18 cellular contexts compared by ENCODE assay signal in the genomic region with DNA sequence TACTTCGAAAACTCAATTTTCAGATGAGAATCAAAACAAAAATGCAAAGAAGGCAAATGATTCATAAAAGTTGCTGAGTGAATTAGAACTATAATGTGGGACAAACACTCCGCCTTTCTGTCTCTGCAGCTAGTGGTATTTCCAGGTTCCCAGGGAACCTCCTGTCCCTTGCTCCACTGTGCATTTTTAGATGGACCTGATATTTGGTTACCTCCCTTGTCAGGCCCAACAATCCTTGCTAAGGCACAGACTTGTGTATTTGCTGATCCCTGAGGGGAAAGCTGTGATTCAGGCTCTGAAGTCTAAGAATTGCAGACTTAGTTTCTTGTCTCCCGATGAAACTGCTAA.
A peak's percentile ranks its signal among the peaks of the same experiment; 100 is the strongest.
DNase-seq lines count a peak whose midpoint lies in the region; ATAC-seq and TF ChIP-seq lines count a peak whose summit lies in the region.
"Had no signal": no experiment of that assay in that cellular context is flagged by ENCODE, and none has a peak within 500 bp of the region (broad histone marks: within the 10 kb centered on the region; RNA-seq: fewer than 3 reads in every experiment).

No MANE protein-coding gene starts in this region.

- H3K14ac ChIP-seq in H9 (ENCODE audit: insufficient read depth, low read length), result no peak overlapping the region
- H3K14ac ChIP-seq in mesenchymal stem cell (ENCODE audit: low read length in 2 of 2), result peak overlapping the region in 1 of 2 experiments; percentile 71

- H3K9me3 ChIP-seq in H9 (ENCODE audit: control insufficient read depth, low read depth, low read length), result no peaks in the 10 kb centered on the region
- H3K9me3 ChIP-seq in mesenchymal stem cell (ENCODE audit: control insufficient read depth, low read length), result no peaks in the 10 kb centered on the region
- H3K9me3 ChIP-seq in spleen, result peaks cover 0 to 6% (median 0%) of the 10 kb centered on the region in 8 donors
- H3K9me3 ChIP-seq: Caco-2, HAP-1 had no signal

- H2AFZ ChIP-seq in ACC112 (ENCODE audit: low read length, unreplicated experiment) (no peak overlapping the region), H9 (ENCODE audit: low read length) (no peak overlapping the region), mesenchymal stem cell (ENCODE audit: low read depth, low read length) (no peak overlapping the region)

- H3K4me3 Mint-ChIP-seq in H9, result no peak overlapping the region
- H3K4me3 Mint-ChIP-seq: activated T-helper 1 cell treated with anti-CD3 and anti-CD28 coated beads, Interleukin-12 subunit alpha, Interleukin-12 subunit beta, Interleukin-2, Interleukin-4 antibody, amounts not matched to agents 30 ng/mL and 10 ng/mL and 1 ng/mL, durations not matched to agents 14 hours and 24 hours and 36 hours; nephron had no signal

- no CpG with 5 or more reads among the region's 3 CpGs for WGBS in H9 (ENCODE audit: extremely low coverage, insufficient read length, low lambda C conversion rate)
- 100% methylated on average over 2 of the region's 3 CpGs for WGBS in mesenchymal stem cell
- 81 to 90% (median 86%) methylated on average over 3 of the region's 3 CpGs for WGBS in spleen, 5 donors

- TF ChIP-seq POLR2A in GM18505 (IDR thresholded peaks at IDR 0.05; ENCODE audit: borderline replicate concordance, extremely low read depth, insufficient read depth, insufficient read length) (no peak), spleen (IDR thresholded peaks at IDR 0.05) (no peak)

- H2BK5ac ChIP-seq in H9 (ENCODE audit: insufficient read length, low read length) (no peak overlapping the region), mesenchymal stem cell (ENCODE audit: low read depth, low read length, poor library complexity, severe bottlenecking) (no peak overlapping the region)

- H2BK120ac ChIP-seq in H9 (ENCODE audit: low read depth, low read length, poor library complexity, severe bottlenecking) (no peak overlapping the region), mesenchymal stem cell (ENCODE audit: low read depth, low read length) (no peak overlapping the region)

- H3T11ph ChIP-seq in H9 (ENCODE audit: low read length), result no peak overlapping the region

- no peaks in the 10 kb centered on the region for H3K4me1 Mint-ChIP-seq in H9
- H3K4me1 Mint-ChIP-seq: nephron had no signal

- H4K91ac ChIP-seq in H9 (ENCODE audit: insufficient read length, low read depth, low read length) (no peak overlapping the region), mesenchymal stem cell (ENCODE audit: low read length) (no peak overlapping the region)

- peak overlapping the region; percentile 34 for H3K27ac ChIP-seq in ACC112 (ENCODE audit: low read depth, low read length)
- H3K27ac ChIP-seq in H9 (ENCODE audit: insufficient read length, low read depth, low read length), result no peak overlapping the region
- H3K27ac ChIP-seq in coronary artery, result peak overlapping the region; percentile 57 to 66
- no peak overlapping the region for H3K27ac ChIP-seq in mesenchymal stem cell (ENCODE audit: low read length, poor library complexity, severe bottlenecking)
- no peak overlapping the region for H3K27ac ChIP-seq in spleen
- H3K27ac ChIP-seq: SK-N-MC had no signal

- peaks cover 11% of the 10 kb centered on the region for H3K79me2 ChIP-seq in ACC112 (ENCODE audit: control insufficient read depth, insufficient read depth, low read length, unreplicated experiment)
- H3K79me2 ChIP-seq in H9 (ENCODE audit: insufficient read depth, low read length), result no peaks in the 10 kb centered on the region

- H3K27me3 Mint-ChIP-seq in H9 (ENCODE audit: low read depth), result no peaks in the 10 kb centered on the region

- no peaks in the 10 kb centered on the region for H4K20me1 ChIP-seq in H9 (ENCODE audit: control insufficient read depth, insufficient read depth, insufficient read length)

- no peak overlapping the region for H3K56ac ChIP-seq in H9 (ENCODE audit: insufficient read length, low read depth, low read length)

- no peaks in the 10 kb centered on the region for H3K23me2 ChIP-seq in H9 (ENCODE audit: insufficient read length, low read depth, low read length, poor library complexity, severe bottlenecking)

- H3K18ac ChIP-seq in H9 (ENCODE audit: insufficient read length, low read depth, low read length) (no peak overlapping the region), mesenchymal stem cell (ENCODE audit: low read depth in 1 of 2, low read length in 2 of 2) (peak overlapping the region in 1 of 2 experiments; percentile 57)

- peak overlapping the region; percentile 62 to 79 (median 65); a peak in 4 of 7 replicates for H3K27ac Mint-ChIP-seq in H9
- H3K27ac Mint-ChIP-seq: activated T-helper 1 cell treated with anti-CD3 and anti-CD28 coated beads, Interleukin-12 subunit alpha, Interleukin-12 subunit beta, Interleukin-2, Interleukin-4 antibody, amounts not matched to agents 30 ng/mL and 10 ng/mL and 1 ng/mL, durations not matched to agents 14 hours and 24 hours and 36 hours; nephron had no signal

- intact Hi-C loops in spleen (cut with DNase I; ENCODE audit: low total_unique reads), result no loop called here

- no peak overlapping the region for H2BK15ac ChIP-seq in H9 (ENCODE audit: low read depth, low read length)
- H2BK15ac ChIP-seq in mesenchymal stem cell (ENCODE audit: low read depth, poor library complexity, severe bottlenecking), result no peak overlapping the region

- no peak overlapping the region for H3K9ac ChIP-seq in H9 (ENCODE audit: extremely low read depth, insufficient read length, low read length)
- peak overlapping the region; percentile 53 for H3K9ac ChIP-seq in mesenchymal stem cell (ENCODE audit: low read length)

- no peaks in the 10 kb centered on the region for H3K9me3 Mint-ChIP-seq in H9
- H3K9me3 Mint-ChIP-seq: activated T-helper 1 cell treated with anti-CD3 and anti-CD28 coated beads, Interleukin-12 subunit alpha, Interleukin-12 subunit beta, Interleukin-2, Interleukin-4 antibody, amounts not matched to agents 30 ng/mL and 10 ng/mL and 1 ng/mL, durations not matched to agents 14 hours and 24 hours and 36 hours; nephron had no signal

- H3K79me1 ChIP-seq in H9 (ENCODE audit: insufficient read depth, low read depth, low read length, poor library complexity, severe bottlenecking) (no peaks in the 10 kb centered on the region), mesenchymal stem cell (replicated peaks; ENCODE audit: low read length, poor library complexity, severe bottlenecking) (peaks cover 13% of the 10 kb centered on the region)

- H3K27me3 ChIP-seq in ACC112 (ENCODE audit: insufficient read depth, low read length) (no peaks in the 10 kb centered on the region), H9 (ENCODE audit: insufficient read depth, low read length) (no peaks in the 10 kb centered on the region), mesenchymal stem cell (ENCODE audit: control insufficient read depth in 1 of 2, insufficient read depth in 1 of 2, low read length in 2 of 2) (no peaks in the 10 kb centered on the region), spleen (replicated peaks in 1 of 7) (no peaks in the 10 kb centered on the region)

- TF ChIP-seq CTCF in H9 (conservative IDR thresholded peaks at IDR 0.05) (no peak), coronary artery (IDR thresholded peaks at IDR 0.05) (no peak), spleen (IDR thresholded peaks at IDR 0.05 in 8 of 11, conservative IDR thresholded peaks at IDR 0.05 in 3 of 11) (no peak)

- no peak overlapping the region for H3K4ac ChIP-seq in H9 (ENCODE audit: low read depth, low read length)
- no peak overlapping the region for H3K4ac ChIP-seq in mesenchymal stem cell (ENCODE audit: low read depth in 1 of 2, low read length in 2 of 2)

- ATAC-seq in GM18505 (IDR thresholded peaks at IDR 0.05; ENCODE audit: unreplicated experiment), result no peak

- DNase-seq in H9 (no peak), coronary artery (ENCODE audit: low spot score) (no peak), mesenchymal stem cell (no peak), NCI-H1417 treated with DMSO at 0.1 percent for 48 hours (lab: John Stamatoyannopoulos, UW) (no peak), spleen (no peak), kidney glomerular epithelial cell (lab: John Stamatoyannopoulos, UW) (no peak)
- DNase-seq: activated CD4-positive, alpha-beta T cell treated with anti-CD3 and anti-CD28 coated beads, Interleukin-2, amount 50 U/mL, for 4 hours; Caco-2; GDM1; NCI-H187 treated with DMSO at 0.1 percent for 48 hours; NCI-H524 had no signal

- H3K4me2 ChIP-seq in H9 (ENCODE audit: insufficient read depth, insufficient read length, low read length), result no peak overlapping the region
- no peak overlapping the region for H3K4me2 ChIP-seq in mesenchymal stem cell (ENCODE audit: low read length, poor library complexity, severe bottlenecking)

- H3K4me1 ChIP-seq in ACC112 (ENCODE audit: control insufficient read depth, insufficient read depth, low read length, unreplicated experiment) (peaks cover 35% of the 10 kb centered on the region), H9 (ENCODE audit: insufficient read depth, low read length) (no peaks in the 10 kb centered on the region), mesenchymal stem cell (ENCODE audit: control insufficient read depth, insufficient read depth, low read depth, low read length) (no peaks in the 10 kb centered on the region), spleen (peaks cover 0 to 25% (median 8%) of the 10 kb centered on the region in 6 donors)
- H3K4me1 ChIP-seq: Caco-2, HAP-1 had no signal

- H4K8ac ChIP-seq in H9 (replicated peaks; ENCODE audit: insufficient read length, low read depth, low read length), result no peak overlapping the region
- no peak overlapping the region for H4K8ac ChIP-seq in mesenchymal stem cell (ENCODE audit: low read length)

- no peak overlapping the region for H2BK20ac ChIP-seq in H9 (ENCODE audit: low read depth, low read length, poor library complexity, severe bottlenecking)

- H3K36me3 ChIP-seq in ACC112 (ENCODE audit: insufficient read depth, low read length) (no peaks in the 10 kb centered on the region), mesenchymal stem cell (ENCODE audit: control insufficient read depth in 1 of 2, insufficient read depth in 2 of 2, low read depth in 1 of 2, low read length in 2 of 2) (peaks cover 0 to 2% of the 10 kb centered on the region in 2 experiments), spleen (no peaks in the 10 kb centered on the region)
- H3K36me3 ChIP-seq: HAP-1 had no signal

- peaks cover 0 to 4% (median 0%) of the 10 kb centered on the region in 3 experiments; a peak in 1 of 7 replicates for H3K36me3 Mint-ChIP-seq in H9 (ENCODE audit: insufficient read depth in 1 of 3, low read depth in 3 of 3)

- H2BK12ac ChIP-seq in H9 (ENCODE audit: insufficient read length, low read depth, low read length) (no peak overlapping the region), mesenchymal stem cell (ENCODE audit: low read length in 2 of 2) (peak overlapping the region in 1 of 2 experiments; percentile 31)

- H3K4me3 ChIP-seq in ACC112 (ENCODE audit: low read depth, low read length) (no peak overlapping the region), coronary artery (no peak overlapping the region), mesenchymal stem cell (ENCODE audit: insufficient read depth in 1 of 2, low read depth in 1 of 2, low read length in 2 of 2) (peak overlapping the region in 1 of 2 experiments; percentile 31), spleen (no peak overlapping the region)
- H3K4me3 ChIP-seq: HAP-1, lung, SK-N-MC had no signal

- H2AK5ac ChIP-seq in H9 (ENCODE audit: insufficient read length, low read length) (no peak overlapping the region), mesenchymal stem cell (ENCODE audit: low read length, severe bottlenecking) (no peak overlapping the region)

- H4K5ac ChIP-seq in H9 (ENCODE audit: insufficient read length, low read depth, low read length), result no peak overlapping the region

- H3K23ac ChIP-seq in H9 (ENCODE audit: insufficient read length, low read depth, low read length) (no peak overlapping the region), mesenchymal stem cell (ENCODE audit: low read length in 2 of 2) (no peak overlapping the region)

Comparison
In these comparisons a context has a peak if more than half of its experiments do, and no peak if none do; other contexts are left out.
1. H3K27ac ChIP-seq: peak in ACC112 (single experiment) and coronary artery (2 of 2); none in H9 (single experiment), mesenchymal stem cell (single experiment) and spleen (0 of 8).